In the genomic region with DNA sequence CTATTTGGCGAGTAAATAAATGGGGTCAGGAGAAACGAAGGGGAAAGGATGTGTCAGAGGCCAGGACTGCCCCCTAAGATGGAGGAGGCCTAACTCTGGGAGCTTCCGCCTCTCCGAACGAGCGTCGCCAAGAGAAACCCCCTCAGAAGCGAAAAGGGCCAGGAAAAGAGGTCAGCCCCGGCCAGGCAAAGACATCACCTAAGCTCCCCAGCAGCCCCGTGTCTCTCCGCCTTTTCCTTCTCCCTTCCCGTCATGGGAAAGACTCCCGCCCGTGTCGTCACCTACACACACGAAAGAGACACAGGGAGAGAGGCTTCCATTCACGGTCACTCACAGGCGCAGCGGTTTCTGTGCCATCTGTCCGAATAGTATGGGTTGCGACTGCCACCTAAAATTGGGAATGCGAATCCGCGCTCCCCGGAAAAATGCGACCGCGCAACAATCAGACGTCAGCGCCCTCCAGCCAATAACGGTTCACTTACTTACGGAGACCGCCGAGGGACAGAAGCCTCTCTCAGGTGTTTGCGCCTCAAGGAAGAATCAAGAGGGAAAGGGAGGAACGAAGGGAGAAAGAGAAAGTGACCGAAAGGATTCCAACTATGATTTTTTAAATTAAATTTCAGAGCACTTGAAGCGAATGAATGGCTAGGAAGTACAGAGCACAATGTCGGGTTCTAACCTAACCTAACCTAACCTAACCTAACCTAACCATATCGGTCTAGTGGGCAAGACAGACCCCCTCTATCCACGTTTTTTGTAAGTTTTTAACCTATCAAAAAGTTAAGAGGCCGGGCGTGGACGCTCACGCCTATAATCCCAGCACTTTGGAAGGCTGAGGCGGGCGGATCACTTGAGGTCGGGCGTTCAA, we compare ENCODE assay signal across 1 cellular context.
A peak's percentile ranks its signal among the peaks of the same experiment; 100 is the strongest.
TF ChIP-seq lines count a peak whose summit lies in the region.

TSS of gene CWF19L1 (minus strand) at position 402 of the 868 bp plus-strand sequence. CDS start at position 357, 45 bp downstream.

TF ChIP-seq in GM12878, 131 proteins besides CTCF, POLR2A, EP300 and RAD21 (continued from another document and continues in another):
- TF ChIP-seq CEBPZ (IDR thresholded peaks at IDR 0.05; ENCODE audit: low read depth, low read length), result no peak
- TF ChIP-seq SUPT20H (IDR thresholded peaks at IDR 0.05; ENCODE audit: borderline replicate concordance, control insufficient read depth, low read depth, low read length), result no peak
- TF ChIP-seq MXI1 (IDR thresholded peaks at IDR 0.05; ENCODE audit: low read depth, low read length), result peak; percentile 77
- peak; percentile 73 for TF ChIP-seq SKIL (IDR thresholded peaks at IDR 0.05; ENCODE audit: low read depth, poor library complexity, severe bottlenecking)
- peak; percentile 86 for TF ChIP-seq ATF3 (IDR thresholded peaks at IDR 0.05; ENCODE audit: borderline replicate concordance, extremely low read depth, low read depth, low read length)
- TF ChIP-seq HSF1 (IDR thresholded peaks at IDR 0.05; ENCODE audit: low read depth, low read length), result no peak
- TF ChIP-seq IKZF1 (conservative IDR thresholded peaks at IDR 0.05), result peak; percentile 99
- peak; percentile 82; the same call in 1 of the 2 replicates for TF ChIP-seq PML (IDR thresholded peaks at IDR 0.05; ENCODE audit: low read length)
- TF ChIP-seq SMARCA5 (IDR thresholded peaks at IDR 0.05), result 0 out of 2 replicates have a peak, but pooled peaks have one; percentile 33
- peak; percentile 47; the same call in 1 of the 2 replicates for TF ChIP-seq YY1 (IDR thresholded peaks at IDR 0.05; ENCODE audit: low read depth, low read length)
- TF ChIP-seq IKZF2 (IDR thresholded peaks at IDR 0.05), result peak; percentile 98 to 99
- peak; percentile 100 for TF ChIP-seq RELB (IDR thresholded peaks at IDR 0.05; ENCODE audit: low read depth)
- TF ChIP-seq NBN (IDR thresholded peaks at IDR 0.05), result peak; percentile 94
- TF ChIP-seq MTA2 (IDR thresholded peaks at IDR 0.05; ENCODE audit: low read depth), result peak; percentile 42
- 0 out of 2 replicates have a peak, but pooled peaks have one; percentile 13 for TF ChIP-seq RAD51 (IDR thresholded peaks at IDR 0.05)
- TF ChIP-seq, protein P1, sequence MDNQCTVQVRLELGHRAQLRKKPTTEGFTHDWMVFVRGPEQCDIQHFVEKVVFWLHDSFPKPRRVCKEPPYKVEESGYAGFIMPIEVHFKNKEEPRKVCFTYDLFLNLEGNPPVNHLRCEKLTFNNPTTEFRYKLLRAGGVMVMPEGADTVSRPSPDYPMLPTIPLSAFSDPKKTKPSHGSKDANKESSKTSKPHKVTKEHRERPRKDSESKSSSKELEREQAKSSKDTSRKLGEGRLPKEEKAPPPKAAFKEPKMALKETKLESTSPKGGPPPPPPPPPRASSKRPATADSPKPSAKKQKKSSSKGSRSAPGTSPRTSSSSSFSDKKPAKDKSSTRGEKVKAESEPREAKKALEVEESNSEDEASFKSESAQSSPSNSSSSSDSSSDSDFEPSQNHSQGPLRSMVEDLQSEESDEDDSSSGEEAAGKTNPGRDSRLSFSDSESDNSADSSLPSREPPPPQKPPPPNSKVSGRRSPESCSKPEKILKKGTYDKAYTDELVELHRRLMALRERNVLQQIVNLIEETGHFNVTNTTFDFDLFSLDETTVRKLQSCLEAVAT (IDR thresholded peaks at IDR 0.05), result 0 out of 2 replicates have a peak, but pooled peaks have one; percentile 53
- peak; percentile 73; the same call in 1 of the 3 replicates for TF ChIP-seq POU2F2 (IDR thresholded peaks at IDR 0.05; ENCODE audit: borderline replicate concordance, low read depth, low read length)
- TF ChIP-seq TCF12 (IDR thresholded peaks at IDR 0.05; ENCODE audit: low read depth, low read length), result peak; percentile 55; the same call in 1 of the 2 replicates
- TF ChIP-seq ZBTB4 (CRISPR knock-in tag; IDR thresholded peaks at IDR 0.05), result no peak
- peak; percentile 81 for TF ChIP-seq RELA (IDR thresholded peaks at IDR 0.05; ENCODE audit: borderline replicate concordance, partially characterized antibody)
- peak; percentile 64 for TF ChIP-seq POLR2AphosphoS5 (IDR thresholded peaks at IDR 0.05; ENCODE audit: low read length)
- TF ChIP-seq MEF2B (IDR thresholded peaks at IDR 0.05; ENCODE audit: partially characterized antibody, poor library complexity, severe bottlenecking), result peak; percentile 23
- TF ChIP-seq SIX5 (IDR thresholded peaks at IDR 0.05; ENCODE audit: low read depth, low read length, severe bottlenecking), result peak; percentile 55
- TF ChIP-seq NRF1 (conservative IDR thresholded peaks at IDR 0.05; ENCODE audit: low read depth, low read length), result no peak
- TF ChIP-seq, protein P2, sequence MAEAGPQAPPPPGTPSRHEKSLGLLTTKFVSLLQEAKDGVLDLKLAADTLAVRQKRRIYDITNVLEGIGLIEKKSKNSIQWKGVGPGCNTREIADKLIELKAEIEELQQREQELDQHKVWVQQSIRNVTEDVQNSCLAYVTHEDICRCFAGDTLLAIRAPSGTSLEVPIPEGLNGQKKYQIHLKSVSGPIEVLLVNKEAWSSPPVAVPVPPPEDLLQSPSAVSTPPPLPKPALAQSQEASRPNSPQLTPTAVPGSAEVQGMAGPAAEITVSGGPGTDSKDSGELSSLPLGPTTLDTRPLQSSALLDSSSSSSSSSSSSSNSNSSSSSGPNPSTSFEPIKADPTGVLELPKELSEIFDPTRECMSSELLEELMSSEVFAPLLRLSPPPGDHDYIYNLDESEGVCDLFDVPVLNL (IDR thresholded peaks at IDR 0.05; ENCODE audit: low read depth, low read length), result no peak
- no peak for TF ChIP-seq MYC (IDR thresholded peaks at IDR 0.05; ENCODE audit: insufficient read depth, insufficient read length, insufficient replicate concordance, low read length, severe bottlenecking)
- peak; percentile 74 for TF ChIP-seq HCFC1 (IDR thresholded peaks at IDR 0.05; ENCODE audit: low read length)
- TF ChIP-seq SRF (IDR thresholded peaks at IDR 0.05; ENCODE audit: low read depth in 2 of 2, low read length in 2 of 2), result peak; percentile 14 to 92; a peak in 2 of 4 replicates
- peak; percentile 82 for TF ChIP-seq TAF1 (IDR thresholded peaks at IDR 0.05; ENCODE audit: borderline replicate concordance, low read depth, low read length)
- TF ChIP-seq DPF2 (IDR thresholded peaks at IDR 0.05), result 0 out of 2 replicates have a peak, but pooled peaks have one; percentile 28
- TF ChIP-seq EED (IDR thresholded peaks at IDR 0.05; ENCODE audit: low read depth), result peak; percentile 85
- no peak for TF ChIP-seq GATAD2B (conservative IDR thresholded peaks at IDR 0.05; ENCODE audit: low read depth)
- TF ChIP-seq, protein P3, sequence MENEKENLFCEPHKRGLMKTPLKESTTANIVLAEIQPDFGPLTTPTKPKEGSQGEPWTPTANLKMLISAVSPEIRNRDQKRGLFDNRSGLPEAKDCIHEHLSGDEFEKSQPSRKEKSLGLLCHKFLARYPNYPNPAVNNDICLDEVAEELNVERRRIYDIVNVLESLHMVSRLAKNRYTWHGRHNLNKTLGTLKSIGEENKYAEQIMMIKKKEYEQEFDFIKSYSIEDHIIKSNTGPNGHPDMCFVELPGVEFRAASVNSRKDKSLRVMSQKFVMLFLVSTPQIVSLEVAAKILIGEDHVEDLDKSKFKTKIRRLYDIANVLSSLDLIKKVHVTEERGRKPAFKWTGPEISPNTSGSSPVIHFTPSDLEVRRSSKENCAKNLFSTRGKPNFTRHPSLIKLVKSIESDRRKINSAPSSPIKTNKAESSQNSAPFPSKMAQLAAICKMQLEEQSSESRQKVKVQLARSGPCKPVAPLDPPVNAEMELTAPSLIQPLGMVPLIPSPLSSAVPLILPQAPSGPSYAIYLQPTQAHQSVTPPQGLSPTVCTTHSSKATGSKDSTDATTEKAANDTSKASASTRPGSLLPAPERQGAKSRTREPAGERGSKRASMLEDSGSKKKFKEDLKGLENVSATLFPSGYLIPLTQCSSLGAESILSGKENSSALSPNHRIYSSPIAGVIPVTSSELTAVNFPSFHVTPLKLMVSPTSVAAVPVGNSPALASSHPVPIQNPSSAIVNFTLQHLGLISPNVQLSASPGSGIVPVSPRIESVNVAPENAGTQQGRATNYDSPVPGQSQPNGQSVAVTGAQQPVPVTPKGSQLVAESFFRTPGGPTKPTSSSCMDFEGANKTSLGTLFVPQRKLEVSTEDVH (IDR thresholded peaks at IDR 0.05; ENCODE audit: low read depth, partially characterized antibody), result peak; percentile 61
- TF ChIP-seq RUNX3 (IDR thresholded peaks at IDR 0.05; ENCODE audit: low read length), result peak; percentile 59
